ENCODE assay signal across 1 cellular context in the genomic region with DNA sequence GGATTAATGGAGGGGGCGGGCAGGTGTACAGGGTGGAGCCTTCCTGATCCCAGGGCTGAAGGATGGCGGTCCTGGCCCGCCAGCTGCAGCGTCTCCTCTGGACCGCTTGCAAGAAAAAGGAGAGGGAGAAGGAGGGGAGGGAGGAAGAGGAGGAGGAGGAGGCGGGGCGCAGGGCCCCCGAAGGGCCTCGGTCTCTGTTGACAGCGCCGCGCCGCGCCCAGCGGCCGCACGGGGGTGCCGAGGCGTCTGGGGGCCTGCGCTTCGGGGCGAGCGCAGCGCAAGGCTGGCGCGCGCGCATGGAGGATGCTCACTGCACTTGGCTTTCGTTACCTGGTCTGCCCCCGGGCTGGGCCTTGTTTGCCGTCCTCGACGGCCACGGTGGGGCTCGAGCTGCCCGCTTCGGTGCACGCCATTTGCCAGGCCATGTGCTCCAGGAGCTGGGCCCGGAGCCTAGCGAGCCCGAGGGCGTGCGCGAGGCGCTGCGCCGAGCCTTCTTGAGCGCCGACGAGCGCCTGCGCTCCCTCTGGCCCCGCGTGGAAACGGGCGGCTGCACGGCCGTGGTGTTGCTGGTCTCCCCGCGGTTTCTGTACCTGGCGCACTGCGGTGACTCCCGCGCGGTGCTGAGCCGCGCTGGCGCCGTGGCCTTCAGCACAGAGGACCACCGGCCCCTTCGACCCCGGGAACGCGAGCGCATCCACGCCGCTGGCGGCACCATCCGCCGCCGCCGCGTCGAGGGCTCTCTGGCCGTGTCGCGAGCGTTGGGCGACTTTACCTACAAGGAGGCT.
A peak's percentile ranks its signal among the peaks of the same experiment; 100 is the strongest.
TF ChIP-seq lines count a peak whose summit lies in the region.

A gene with protein sequence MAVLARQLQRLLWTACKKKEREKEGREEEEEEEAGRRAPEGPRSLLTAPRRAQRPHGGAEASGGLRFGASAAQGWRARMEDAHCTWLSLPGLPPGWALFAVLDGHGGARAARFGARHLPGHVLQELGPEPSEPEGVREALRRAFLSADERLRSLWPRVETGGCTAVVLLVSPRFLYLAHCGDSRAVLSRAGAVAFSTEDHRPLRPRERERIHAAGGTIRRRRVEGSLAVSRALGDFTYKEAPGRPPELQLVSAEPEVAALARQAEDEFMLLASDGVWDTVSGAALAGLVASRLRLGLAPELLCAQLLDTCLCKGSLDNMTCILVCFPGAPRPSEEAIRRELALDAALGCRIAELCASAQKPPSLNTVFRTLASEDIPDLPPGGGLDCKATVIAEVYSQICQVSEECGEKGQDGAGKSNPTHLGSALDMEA (plus strand): TSS at position 33 of the 785 bp plus-strand sequence. CDS start 30 bp downstream, at position 63.

TF ChIP-seq in WTC11, 78 proteins besides CTCF, POLR2A, EP300 and RAD21 (continued from another document and continues in another):
- TF ChIP-seq, protein P1, sequence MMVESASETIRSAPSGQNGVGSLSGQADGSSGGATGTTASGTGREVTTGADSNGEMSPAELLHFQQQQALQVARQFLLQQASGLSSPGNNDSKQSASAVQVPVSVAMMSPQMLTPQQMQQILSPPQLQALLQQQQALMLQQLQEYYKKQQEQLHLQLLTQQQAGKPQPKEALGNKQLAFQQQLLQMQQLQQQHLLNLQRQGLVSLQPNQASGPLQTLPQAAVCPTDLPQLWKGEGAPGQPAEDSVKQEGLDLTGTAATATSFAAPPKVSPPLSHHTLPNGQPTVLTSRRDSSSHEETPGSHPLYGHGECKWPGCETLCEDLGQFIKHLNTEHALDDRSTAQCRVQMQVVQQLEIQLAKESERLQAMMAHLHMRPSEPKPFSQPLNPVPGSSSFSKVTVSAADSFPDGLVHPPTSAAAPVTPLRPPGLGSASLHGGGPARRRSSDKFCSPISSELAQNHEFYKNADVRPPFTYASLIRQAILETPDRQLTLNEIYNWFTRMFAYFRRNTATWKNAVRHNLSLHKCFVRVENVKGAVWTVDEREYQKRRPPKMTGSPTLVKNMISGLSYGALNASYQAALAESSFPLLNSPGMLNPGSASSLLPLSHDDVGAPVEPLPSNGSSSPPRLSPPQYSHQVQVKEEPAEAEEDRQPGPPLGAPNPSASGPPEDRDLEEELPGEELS (CRISPR knock-in tag; IDR thresholded peaks at IDR 0.05): peak; percentile 98
- TF ChIP-seq TP53 (CRISPR knock-in tag; IDR thresholded peaks at IDR 0.05): no peak; the same call in none of the 2 replicates
- peak; percentile 93; the same call in 1 of the 2 replicates for TF ChIP-seq ESRRA (CRISPR knock-in tag; IDR thresholded peaks at IDR 0.05; ENCODE audit: borderline replicate concordance)
- TF ChIP-seq GABPB1 (CRISPR knock-in tag; IDR thresholded peaks at IDR 0.05): no peak
- TF ChIP-seq, protein P2, sequence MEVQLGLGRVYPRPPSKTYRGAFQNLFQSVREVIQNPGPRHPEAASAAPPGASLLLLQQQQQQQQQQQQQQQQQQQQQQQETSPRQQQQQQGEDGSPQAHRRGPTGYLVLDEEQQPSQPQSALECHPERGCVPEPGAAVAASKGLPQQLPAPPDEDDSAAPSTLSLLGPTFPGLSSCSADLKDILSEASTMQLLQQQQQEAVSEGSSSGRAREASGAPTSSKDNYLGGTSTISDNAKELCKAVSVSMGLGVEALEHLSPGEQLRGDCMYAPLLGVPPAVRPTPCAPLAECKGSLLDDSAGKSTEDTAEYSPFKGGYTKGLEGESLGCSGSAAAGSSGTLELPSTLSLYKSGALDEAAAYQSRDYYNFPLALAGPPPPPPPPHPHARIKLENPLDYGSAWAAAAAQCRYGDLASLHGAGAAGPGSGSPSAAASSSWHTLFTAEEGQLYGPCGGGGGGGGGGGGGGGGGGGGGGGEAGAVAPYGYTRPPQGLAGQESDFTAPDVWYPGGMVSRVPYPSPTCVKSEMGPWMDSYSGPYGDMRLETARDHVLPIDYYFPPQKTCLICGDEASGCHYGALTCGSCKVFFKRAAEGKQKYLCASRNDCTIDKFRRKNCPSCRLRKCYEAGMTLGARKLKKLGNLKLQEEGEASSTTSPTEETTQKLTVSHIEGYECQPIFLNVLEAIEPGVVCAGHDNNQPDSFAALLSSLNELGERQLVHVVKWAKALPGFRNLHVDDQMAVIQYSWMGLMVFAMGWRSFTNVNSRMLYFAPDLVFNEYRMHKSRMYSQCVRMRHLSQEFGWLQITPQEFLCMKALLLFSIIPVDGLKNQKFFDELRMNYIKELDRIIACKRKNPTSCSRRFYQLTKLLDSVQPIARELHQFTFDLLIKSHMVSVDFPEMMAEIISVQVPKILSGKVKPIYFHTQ (CRISPR knock-in tag; IDR thresholded peaks at IDR 0.05): no peak
- TF ChIP-seq EMX1 (CRISPR knock-in tag; IDR thresholded peaks at IDR 0.05): no peak
- no peak for TF ChIP-seq NR3C1 (CRISPR knock-in tag; conservative IDR thresholded peaks at IDR 0.05; ENCODE audit: low read depth)
- TF ChIP-seq, protein P3, sequence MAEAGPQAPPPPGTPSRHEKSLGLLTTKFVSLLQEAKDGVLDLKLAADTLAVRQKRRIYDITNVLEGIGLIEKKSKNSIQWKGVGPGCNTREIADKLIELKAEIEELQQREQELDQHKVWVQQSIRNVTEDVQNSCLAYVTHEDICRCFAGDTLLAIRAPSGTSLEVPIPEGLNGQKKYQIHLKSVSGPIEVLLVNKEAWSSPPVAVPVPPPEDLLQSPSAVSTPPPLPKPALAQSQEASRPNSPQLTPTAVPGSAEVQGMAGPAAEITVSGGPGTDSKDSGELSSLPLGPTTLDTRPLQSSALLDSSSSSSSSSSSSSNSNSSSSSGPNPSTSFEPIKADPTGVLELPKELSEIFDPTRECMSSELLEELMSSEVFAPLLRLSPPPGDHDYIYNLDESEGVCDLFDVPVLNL (CRISPR knock-in tag; IDR thresholded peaks at IDR 0.05; ENCODE audit: borderline replicate concordance, low read depth): peak; percentile 69; the same call in 1 of the 2 replicates
- TF ChIP-seq, protein P4, sequence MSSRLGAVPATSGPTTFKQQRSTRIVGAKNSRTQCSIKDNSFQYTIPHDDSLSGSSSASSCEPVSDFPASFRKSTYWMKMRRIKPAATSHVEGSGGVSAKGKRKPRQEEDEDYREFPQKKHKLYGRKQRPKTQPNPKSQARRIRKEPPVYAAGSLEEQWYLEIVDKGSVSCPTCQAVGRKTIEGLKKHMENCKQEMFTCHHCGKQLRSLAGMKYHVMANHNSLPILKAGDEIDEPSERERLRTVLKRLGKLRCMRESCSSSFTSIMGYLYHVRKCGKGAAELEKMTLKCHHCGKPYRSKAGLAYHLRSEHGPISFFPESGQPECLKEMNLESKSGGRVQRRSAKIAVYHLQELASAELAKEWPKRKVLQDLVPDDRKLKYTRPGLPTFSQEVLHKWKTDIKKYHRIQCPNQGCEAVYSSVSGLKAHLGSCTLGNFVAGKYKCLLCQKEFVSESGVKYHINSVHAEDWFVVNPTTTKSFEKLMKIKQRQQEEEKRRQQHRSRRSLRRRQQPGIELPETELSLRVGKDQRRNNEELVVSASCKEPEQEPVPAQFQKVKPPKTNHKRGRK (CRISPR knock-in tag; IDR thresholded peaks at IDR 0.05; ENCODE audit: borderline replicate concordance): no peak
- TF ChIP-seq TEAD1 (CRISPR knock-in tag; IDR thresholded peaks at IDR 0.05): peak; percentile 65; the same call in 1 of the 2 replicates
- peak; percentile 53; the same call in 1 of the 2 replicates for TF ChIP-seq SP1 (CRISPR knock-in tag; conservative IDR thresholded peaks at IDR 0.05)
- no peak for TF ChIP-seq NFE2L1 (CRISPR knock-in tag; IDR thresholded peaks at IDR 0.05)
- TF ChIP-seq NR1H2 (CRISPR knock-in tag; IDR thresholded peaks at IDR 0.05): no peak
- peak; percentile 86; the same call in 1 of the 2 replicates for TF ChIP-seq ZNF219 (CRISPR knock-in tag; IDR thresholded peaks at IDR 0.05; ENCODE audit: borderline replicate concordance)
- no peak for TF ChIP-seq PRRX2 (CRISPR knock-in tag; IDR thresholded peaks at IDR 0.05)
- peak; percentile 80 for TF ChIP-seq CREM (CRISPR knock-in tag; IDR thresholded peaks at IDR 0.05)
- TF ChIP-seq ELF4 (CRISPR knock-in tag; IDR thresholded peaks at IDR 0.05; ENCODE audit: low read depth): peak; percentile 65; the same call in 1 of the 2 replicates
- no peak for TF ChIP-seq FOXJ3 (CRISPR knock-in tag; IDR thresholded peaks at IDR 0.05; ENCODE audit: borderline replicate concordance)
- TF ChIP-seq, protein P5, sequence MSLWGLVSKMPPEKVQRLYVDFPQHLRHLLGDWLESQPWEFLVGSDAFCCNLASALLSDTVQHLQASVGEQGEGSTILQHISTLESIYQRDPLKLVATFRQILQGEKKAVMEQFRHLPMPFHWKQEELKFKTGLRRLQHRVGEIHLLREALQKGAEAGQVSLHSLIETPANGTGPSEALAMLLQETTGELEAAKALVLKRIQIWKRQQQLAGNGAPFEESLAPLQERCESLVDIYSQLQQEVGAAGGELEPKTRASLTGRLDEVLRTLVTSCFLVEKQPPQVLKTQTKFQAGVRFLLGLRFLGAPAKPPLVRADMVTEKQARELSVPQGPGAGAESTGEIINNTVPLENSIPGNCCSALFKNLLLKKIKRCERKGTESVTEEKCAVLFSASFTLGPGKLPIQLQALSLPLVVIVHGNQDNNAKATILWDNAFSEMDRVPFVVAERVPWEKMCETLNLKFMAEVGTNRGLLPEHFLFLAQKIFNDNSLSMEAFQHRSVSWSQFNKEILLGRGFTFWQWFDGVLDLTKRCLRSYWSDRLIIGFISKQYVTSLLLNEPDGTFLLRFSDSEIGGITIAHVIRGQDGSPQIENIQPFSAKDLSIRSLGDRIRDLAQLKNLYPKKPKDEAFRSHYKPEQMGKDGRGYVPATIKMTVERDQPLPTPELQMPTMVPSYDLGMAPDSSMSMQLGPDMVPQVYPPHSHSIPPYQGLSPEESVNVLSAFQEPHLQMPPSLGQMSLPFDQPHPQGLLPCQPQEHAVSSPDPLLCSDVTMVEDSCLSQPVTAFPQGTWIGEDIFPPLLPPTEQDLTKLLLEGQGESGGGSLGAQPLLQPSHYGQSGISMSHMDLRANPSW (CRISPR knock-in tag; conservative IDR thresholded peaks at IDR 0.05; ENCODE audit: low read depth): no peak
- TF ChIP-seq TCF7 (CRISPR knock-in tag; IDR thresholded peaks at IDR 0.05; ENCODE audit: low read depth): peak; percentile 78; the same call in 1 of the 2 replicates
- TF ChIP-seq, protein P6, sequence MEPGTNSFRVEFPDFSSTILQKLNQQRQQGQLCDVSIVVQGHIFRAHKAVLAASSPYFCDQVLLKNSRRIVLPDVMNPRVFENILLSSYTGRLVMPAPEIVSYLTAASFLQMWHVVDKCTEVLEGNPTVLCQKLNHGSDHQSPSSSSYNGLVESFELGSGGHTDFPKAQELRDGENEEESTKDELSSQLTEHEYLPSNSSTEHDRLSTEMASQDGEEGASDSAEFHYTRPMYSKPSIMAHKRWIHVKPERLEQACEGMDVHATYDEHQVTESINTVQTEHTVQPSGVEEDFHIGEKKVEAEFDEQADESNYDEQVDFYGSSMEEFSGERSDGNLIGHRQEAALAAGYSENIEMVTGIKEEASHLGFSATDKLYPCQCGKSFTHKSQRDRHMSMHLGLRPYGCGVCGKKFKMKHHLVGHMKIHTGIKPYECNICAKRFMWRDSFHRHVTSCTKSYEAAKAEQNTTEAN (CRISPR knock-in tag; IDR thresholded peaks at IDR 0.05): no peak
- TF ChIP-seq NFATC4 (CRISPR knock-in tag; IDR thresholded peaks at IDR 0.05): no peak
- TF ChIP-seq, protein P7, sequence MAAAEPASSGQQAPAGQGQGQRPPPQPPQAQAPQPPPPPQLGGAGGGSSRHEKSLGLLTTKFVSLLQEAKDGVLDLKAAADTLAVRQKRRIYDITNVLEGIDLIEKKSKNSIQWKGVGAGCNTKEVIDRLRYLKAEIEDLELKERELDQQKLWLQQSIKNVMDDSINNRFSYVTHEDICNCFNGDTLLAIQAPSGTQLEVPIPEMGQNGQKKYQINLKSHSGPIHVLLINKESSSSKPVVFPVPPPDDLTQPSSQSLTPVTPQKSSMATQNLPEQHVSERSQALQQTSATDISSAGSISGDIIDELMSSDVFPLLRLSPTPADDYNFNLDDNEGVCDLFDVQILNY (CRISPR knock-in tag; IDR thresholded peaks at IDR 0.05): peak; percentile 84; the same call in 1 of the 2 replicates
- TF ChIP-seq RELA (CRISPR knock-in tag; IDR thresholded peaks at IDR 0.05; ENCODE audit: borderline replicate concordance): peak; percentile 68; the same call in 1 of the 2 replicates
- no peak for TF ChIP-seq IRF2 (CRISPR knock-in tag; IDR thresholded peaks at IDR 0.05; ENCODE audit: borderline replicate concordance, low read depth)
- TF ChIP-seq, protein P8, sequence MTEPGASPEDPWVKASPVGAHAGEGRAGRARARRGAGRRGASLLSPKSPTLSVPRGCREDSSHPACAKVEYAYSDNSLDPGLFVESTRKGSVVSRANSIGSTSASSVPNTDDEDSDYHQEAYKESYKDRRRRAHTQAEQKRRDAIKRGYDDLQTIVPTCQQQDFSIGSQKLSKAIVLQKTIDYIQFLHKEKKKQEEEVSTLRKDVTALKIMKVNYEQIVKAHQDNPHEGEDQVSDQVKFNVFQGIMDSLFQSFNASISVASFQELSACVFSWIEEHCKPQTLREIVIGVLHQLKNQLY (CRISPR knock-in tag; IDR thresholded peaks at IDR 0.05): peak; percentile 89; the same call in 1 of the 2 replicates
- peak; percentile 83 for TF ChIP-seq ETV6 (CRISPR knock-in tag; IDR thresholded peaks at IDR 0.05)
- peak; percentile 92 for TF ChIP-seq ZNF138 (CRISPR knock-in tag; conservative IDR thresholded peaks at IDR 0.05)
- no peak for TF ChIP-seq JAZF1 (CRISPR knock-in tag; IDR thresholded peaks at IDR 0.05)
- TF ChIP-seq, protein P9, sequence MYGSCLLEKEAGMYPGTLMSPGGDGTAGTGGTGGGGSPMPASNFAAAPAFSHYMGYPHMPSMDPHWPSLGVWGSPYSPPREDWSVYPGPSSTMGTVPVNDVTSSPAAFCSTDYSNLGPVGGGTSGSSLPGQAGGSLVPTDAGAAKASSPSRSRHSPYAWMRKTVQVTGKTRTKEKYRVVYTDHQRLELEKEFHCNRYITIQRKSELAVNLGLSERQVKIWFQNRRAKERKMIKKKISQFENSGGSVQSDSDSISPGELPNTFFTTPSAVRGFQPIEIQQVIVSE (CRISPR knock-in tag; IDR thresholded peaks at IDR 0.05; ENCODE audit: borderline replicate concordance): no peak
- TF ChIP-seq, protein P10, sequence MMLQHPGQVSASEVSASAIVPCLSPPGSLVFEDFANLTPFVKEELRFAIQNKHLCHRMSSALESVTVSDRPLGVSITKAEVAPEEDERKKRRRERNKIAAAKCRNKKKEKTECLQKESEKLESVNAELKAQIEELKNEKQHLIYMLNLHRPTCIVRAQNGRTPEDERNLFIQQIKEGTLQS (CRISPR knock-in tag; conservative IDR thresholded peaks at IDR 0.05): no peak
- peak; percentile 93 for TF ChIP-seq ATF1 (CRISPR knock-in tag; IDR thresholded peaks at IDR 0.05)
- TF ChIP-seq FOXK1 (CRISPR knock-in tag; IDR thresholded peaks at IDR 0.05): peak; percentile 92
- peak; percentile 89 for TF ChIP-seq ZBTB21 (CRISPR knock-in tag; IDR thresholded peaks at IDR 0.05; ENCODE audit: borderline replicate concordance)
- TF ChIP-seq MXD4 (CRISPR knock-in tag; IDR thresholded peaks at IDR 0.05; ENCODE audit: borderline replicate concordance): no peak
- TF ChIP-seq, protein P11, sequence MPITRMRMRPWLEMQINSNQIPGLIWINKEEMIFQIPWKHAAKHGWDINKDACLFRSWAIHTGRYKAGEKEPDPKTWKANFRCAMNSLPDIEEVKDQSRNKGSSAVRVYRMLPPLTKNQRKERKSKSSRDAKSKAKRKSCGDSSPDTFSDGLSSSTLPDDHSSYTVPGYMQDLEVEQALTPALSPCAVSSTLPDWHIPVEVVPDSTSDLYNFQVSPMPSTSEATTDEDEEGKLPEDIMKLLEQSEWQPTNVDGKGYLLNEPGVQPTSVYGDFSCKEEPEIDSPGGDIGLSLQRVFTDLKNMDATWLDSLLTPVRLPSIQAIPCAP (CRISPR knock-in tag; IDR thresholded peaks at IDR 0.05): peak; percentile 95
